Comparison of ENCODE assay signal across 19 cellular contexts in the genomic region with DNA sequence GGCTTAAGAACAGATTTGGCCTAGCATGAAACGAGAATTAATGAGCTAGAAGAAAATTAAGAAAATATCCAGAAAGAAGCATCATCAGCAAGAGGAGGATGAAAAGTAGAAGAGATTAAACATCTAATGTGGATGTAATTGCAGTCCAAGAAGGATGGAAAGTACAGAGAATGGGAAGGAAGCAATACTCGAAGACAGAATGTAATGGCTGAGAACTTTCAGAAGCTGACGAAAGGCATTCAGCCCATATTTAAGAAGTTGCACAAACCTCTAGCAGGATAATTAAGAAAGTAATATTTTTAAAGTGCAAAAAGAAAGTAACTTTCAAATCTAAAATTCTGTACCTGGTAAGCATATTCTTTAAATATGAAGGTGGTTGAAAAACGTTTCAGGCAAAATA.
DNase-seq lines count a peak whose midpoint lies in the region; ATAC-seq and TF ChIP-seq lines count a peak whose summit lies in the region.
"Had no signal": no experiment of that assay in that cellular context is flagged by ENCODE, and none has a peak within 500 bp of the region (broad histone marks: within the 10 kb centered on the region; RNA-seq: fewer than 3 reads in every experiment).

No MANE protein-coding gene starts in this region.

- TF ChIP-seq CTCF in GM23338 (conservative IDR thresholded peaks at IDR 0.05; ENCODE audit: low read depth in 2 of 2) (no peak), mesothelial cell of epicardium (IDR thresholded peaks at IDR 0.05; ENCODE audit: unreplicated experiment) (no peak)

- H3K36me3 Mint-ChIP-seq in activated T-cell treated with anti-CD3 and anti-CD28 coated beads, Interleukin-2, amount 50 U/mL, for 72 hours (ENCODE audit: insufficient read depth in 2 of 2): peaks cover 17 to 40% of the 10 kb centered on the region in 2 donors
- peaks cover 98% of the 10 kb centered on the region for H3K36me3 Mint-ChIP-seq in GM23338 (ENCODE audit: low read depth)
- H3K36me3 Mint-ChIP-seq in activated T-helper 1 cell treated with anti-CD3 and anti-CD28 coated beads, Interleukin-12 subunit alpha, Interleukin-12 subunit beta, Interleukin-2, Interleukin-4 antibody, amounts not matched to agents 30 ng/mL and 10 ng/mL and 1 ng/mL, durations not matched to agents 14 hours and 24 hours and 36 hours (ENCODE audit: low read depth): peaks cover 37% of the 10 kb centered on the region
- peaks cover 71% of the 10 kb centered on the region for H3K36me3 Mint-ChIP-seq in mesothelial cell of epicardium

- DNase-seq in activated T-cell treated with anti-CD3 and anti-CD28 coated beads, Interleukin-2, amount 50 U/mL, for 72 hours: no peak
- DNase-seq in activated T-cell treated with anti-CD3 and anti-CD28 coated beads, Interleukin-2, amount 50 U/mL, for 1 hour: no peak
- DNase-seq in GM23338 (ENCODE audit: low spot score) (no peak), mesothelial cell of epicardium (ENCODE audit: low spot score in 2 of 2, unreplicated experiment in 2 of 2) (no peak), GF-D8 (lab: John Stamatoyannopoulos, UW) (no peak)
- DNase-seq in activated T-helper 1 cell treated with anti-CD3 and anti-CD28 coated beads, Interleukin-12 subunit alpha, Interleukin-12 subunit beta, Interleukin-2, Interleukin-4 antibody, amounts not matched to agents 30 ng/mL and 10 ng/mL and 1 ng/mL, durations not matched to agents 14 hours and 24 hours and 36 hours (ENCODE audit: low spot score): no peak
- DNase-seq: Caco-2; CD4-positive, CD25-positive, alpha-beta regulatory T cell; CD8-positive, alpha-beta T cell; DMS153; DND-41; GM23248; H9 had no signal

- H3F3A ChIP-seq in GM23338 (replicated peaks; ENCODE audit: low read depth): peaks cover 4% of the 10 kb centered on the region; the same call in 1 of the 2 replicates

- H3K27ac ChIP-seq in GM23338 (ENCODE audit: low read depth): 0 out of 2 replicates have a peak overlapping the region, but pooled peaks have one; percentile 21
- H3K27ac ChIP-seq: 22Rv1, BLaER1, C4-2B, GM23248 had no signal

- peaks cover 80% of the 10 kb centered on the region for H3K36me3 ChIP-seq in GM23338 (ENCODE audit: insufficient read depth)

- no peaks in the 10 kb centered on the region for H3K27me3 Mint-ChIP-seq in activated T-cell treated with anti-CD3 and anti-CD28 coated beads, Interleukin-2, amount 50 U/mL, for 72 hours (ENCODE audit: low read depth)
- H3K27me3 Mint-ChIP-seq in GM23338 (ENCODE audit: insufficient read depth, low read depth, poor library complexity) (peaks cover 5% of the 10 kb centered on the region), mesothelial cell of epicardium (ENCODE audit: low read depth) (no peaks in the 10 kb centered on the region)
- H3K27me3 Mint-ChIP-seq in activated T-helper 1 cell treated with anti-CD3 and anti-CD28 coated beads, Interleukin-12 subunit alpha, Interleukin-12 subunit beta, Interleukin-2, Interleukin-4 antibody, amounts not matched to agents 30 ng/mL and 10 ng/mL and 1 ng/mL, durations not matched to agents 14 hours and 24 hours and 36 hours (ENCODE audit: insufficient read depth): no peaks in the 10 kb centered on the region
- H3K27me3 Mint-ChIP-seq: B cell; CD4-positive, CD25-positive, alpha-beta regulatory T cell had no signal

- no peak overlapping the region for H3K4me2 ChIP-seq in GM23338
- H3K4me2 ChIP-seq: BLaER1 had no signal

- H3K79me2 ChIP-seq in GM23338 (replicated peaks; ENCODE audit: insufficient read depth): peaks cover 83% of the 10 kb centered on the region

- H3K4me3 ChIP-seq in GM23338: no peak overlapping the region
- H3K4me3 ChIP-seq: BLaER1, GM23248 had no signal

- intact Hi-C loops in activated T-helper 1 cell treated with anti-CD3 and anti-CD28 coated beads, Interleukin-12 subunit alpha, Interleukin-12 subunit beta, Interleukin-2, Interleukin-4 antibody, amounts not matched to agents 30 ng/mL and 10 ng/mL and 1 ng/mL, durations not matched to agents 14 hours and 24 hours and 36 hours (cut with micrococcal nuclease): loop anchor here (5.0 kb wide), 1 partner anchor 43 kb away; no protein-coding TSS in a partner anchor

- H3K9me2 ChIP-seq in GM23338 (ENCODE audit: insufficient read depth): no peaks in the 10 kb centered on the region

- peaks cover 0 to 5% of the 10 kb centered on the region in 2 donors for H3K9me3 Mint-ChIP-seq in activated T-cell treated with anti-CD3 and anti-CD28 coated beads, Interleukin-2, amount 50 U/mL, for 72 hours
- H3K9me3 Mint-ChIP-seq in GM23338 (peaks cover 6% of the 10 kb centered on the region; the same call in 2 of the 3 replicates), mesothelial cell of epicardium (peaks cover 6% of the 10 kb centered on the region)
- peaks cover 6% of the 10 kb centered on the region for H3K9me3 Mint-ChIP-seq in activated T-helper 1 cell treated with anti-CD3 and anti-CD28 coated beads, Interleukin-12 subunit alpha, Interleukin-12 subunit beta, Interleukin-2, Interleukin-4 antibody, amounts not matched to agents 30 ng/mL and 10 ng/mL and 1 ng/mL, durations not matched to agents 14 hours and 24 hours and 36 hours

- no peaks in the 10 kb centered on the region for H3K4me1 ChIP-seq in GM23338 (ENCODE audit: insufficient read depth)
- H3K4me1 ChIP-seq: BLaER1, Caco-2 had no signal

- no peak overlapping the region for H3K4me3 Mint-ChIP-seq in activated T-cell treated with anti-CD3 and anti-CD28 coated beads, Interleukin-2, amount 50 U/mL, for 72 hours
- H3K4me3 Mint-ChIP-seq in GM23338 (no peak overlapping the region), mesothelial cell of epicardium (no peak overlapping the region)
- no peak overlapping the region for H3K4me3 Mint-ChIP-seq in activated T-helper 1 cell treated with anti-CD3 and anti-CD28 coated beads, Interleukin-12 subunit alpha, Interleukin-12 subunit beta, Interleukin-2, Interleukin-4 antibody, amounts not matched to agents 30 ng/mL and 10 ng/mL and 1 ng/mL, durations not matched to agents 14 hours and 24 hours and 36 hours
- H3K4me3 Mint-ChIP-seq: B cell; CD4-positive, CD25-positive, alpha-beta regulatory T cell; CD8-positive, alpha-beta T cell; H9 had no signal

- no peak overlapping the region for H2AFZ ChIP-seq in GM23338
- H2AFZ ChIP-seq: GM23248 had no signal

- no peaks in the 10 kb centered on the region for H3K27me3 ChIP-seq in GM23338 (ENCODE audit: insufficient read depth)
- H3K27me3 ChIP-seq: BLaER1 had no signal

- peaks cover 3% of the 10 kb centered on the region; the same call in 1 of the 2 replicates for H4K20me1 ChIP-seq in GM23338 (replicated peaks; ENCODE audit: insufficient read depth)
- H4K20me1 ChIP-seq: BLaER1 had no signal

- no peaks in the 10 kb centered on the region for H3K4me1 Mint-ChIP-seq in activated T-cell treated with anti-CD3 and anti-CD28 coated beads, Interleukin-2, amount 50 U/mL, for 72 hours (ENCODE audit: low read depth)
- H3K4me1 Mint-ChIP-seq in GM23338: no peaks in the 10 kb centered on the region; the same call in 2 of the 3 replicates
- H3K4me1 Mint-ChIP-seq in activated T-helper 1 cell treated with anti-CD3 and anti-CD28 coated beads, Interleukin-12 subunit alpha, Interleukin-12 subunit beta, Interleukin-2, Interleukin-4 antibody, amounts not matched to agents 30 ng/mL and 10 ng/mL and 1 ng/mL, durations not matched to agents 14 hours and 24 hours and 36 hours (ENCODE audit: low read depth): no peaks in the 10 kb centered on the region
- no peaks in the 10 kb centered on the region for H3K4me1 Mint-ChIP-seq in mesothelial cell of epicardium
- H3K4me1 Mint-ChIP-seq: B cell, H9 had no signal

- H3K27ac Mint-ChIP-seq in activated T-cell treated with anti-CD3 and anti-CD28 coated beads, Interleukin-2, amount 50 U/mL, for 72 hours: peak overlapping the region; percentile 14
- H3K27ac Mint-ChIP-seq in GM23338 (no peak overlapping the region), mesothelial cell of epicardium (peak overlapping the region; percentile 8)
- H3K27ac Mint-ChIP-seq in activated T-helper 1 cell treated with anti-CD3 and anti-CD28 coated beads, Interleukin-12 subunit alpha, Interleukin-12 subunit beta, Interleukin-2, Interleukin-4 antibody, amounts not matched to agents 30 ng/mL and 10 ng/mL and 1 ng/mL, durations not matched to agents 14 hours and 24 hours and 36 hours: peak overlapping the region; percentile 14
- H3K27ac Mint-ChIP-seq: B cell; CD8-positive, alpha-beta T cell had no signal

- ATAC-seq in activated T-cell treated with anti-CD3 and anti-CD28 coated beads, Interleukin-2, amount 50 U/mL, for 72 hours (replicated peaks in 1 of 2): no peak
- ATAC-seq in GM23338: no peak
- ATAC-seq in GM18867 (IDR thresholded peaks at IDR 0.05; ENCODE audit: unreplicated experiment): no peak
- ATAC-seq: CD8-positive, alpha-beta T cell; HCT116 had no signal

TF ChIP-seq in GM23338, 12 proteins besides CTCF, POLR2A, EP300 and RAD21:
- TF ChIP-seq ZNF114 (CRISPR knock-in tag; IDR thresholded peaks at IDR 0.05) (no peak), POLR2AphosphoS5 (IDR thresholded peaks at IDR 0.05; ENCODE audit: low read depth) (no peak)
TF ChIP-seq in GM23338: peak in this region for 0.
